In the genomic region with DNA sequence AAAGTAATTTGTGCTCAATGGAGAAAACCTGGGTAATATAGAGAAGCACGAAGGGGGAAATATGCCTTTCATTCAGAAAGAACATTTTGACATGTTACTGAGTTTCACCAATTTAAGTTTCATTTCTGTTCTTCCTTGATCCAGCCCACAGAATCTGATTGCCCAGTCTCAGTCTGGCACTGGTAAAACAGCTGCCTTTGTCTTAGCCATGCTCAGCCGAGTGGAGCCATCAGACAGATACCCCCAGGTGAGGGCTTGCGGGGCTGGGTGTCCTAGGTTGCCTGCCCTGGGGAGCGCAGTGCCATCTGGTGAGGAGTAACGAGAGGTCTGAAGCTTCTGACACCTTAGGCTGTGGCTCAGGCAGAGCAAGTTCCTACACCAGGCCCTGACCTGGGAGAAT, we compare ENCODE assay signal across 13 cellular contexts.
"Had no signal": no experiment of that assay in that cellular context is flagged by ENCODE, and none has a peak within 500 bp of the region (broad histone marks: within the 10 kb centered on the region; RNA-seq: fewer than 3 reads in every experiment).

No MANE protein-coding gene starts in this region.

- H3K27ac Mint-ChIP-seq: activated CD8-positive, alpha-beta T cell treated with anti-CD3 and anti-CD28 coated beads, Interleukin-2, amount 10 ng/mL, durations not matched to agents 7 days and 5 days; activated naive CD4-positive, alpha-beta T cell treated with anti-CD3 and anti-CD28 coated beads for 36 hours; mesothelial cell of epicardium; natural killer cell treated with Interleukin-12 subunit alpha and Interleukin-12 subunit beta and Interleukin-15 and Interleukin-18, amount 100 ng/mL, for 72 hours had no signal

- H3K36me3 Mint-ChIP-seq: natural killer cell treated with Interleukin-12 subunit alpha and Interleukin-12 subunit beta and Interleukin-15 and Interleukin-18, amount 100 ng/mL, for 72 hours had no signal

- H3K9me3 Mint-ChIP-seq: activated naive CD4-positive, alpha-beta T cell treated with anti-CD3 and anti-CD28 coated beads for 36 hours; mesothelial cell of epicardium; natural killer cell treated with Interleukin-12 subunit alpha and Interleukin-12 subunit beta and Interleukin-15 and Interleukin-18, amount 100 ng/mL, for 72 hours had no signal

- DNase-seq: activated CD8-positive, alpha-beta memory T cell treated with anti-CD3 and anti-CD28 coated beads, Interleukin-2, amount 50 U/mL, for 4 hours; activated CD8-positive, alpha-beta T cell treated with anti-CD3 and anti-CD28 coated beads, Interleukin-2, amount 10 ng/mL, durations not matched to agents 7 days and 5 days; activated naive CD4-positive, alpha-beta T cell treated with anti-CD3 and anti-CD28 coated beads for 36 hours; foreskin melanocyte; left lung; pancreas; stimulated activated CD4-positive, alpha-beta T cell treated with anti-CD3 and anti-CD28 coated beads, Interleukin-4, amount 100 ng/mL, for 1 hour; T-helper 2 cell; upper lobe of left lung; WERI-Rb-1 had no signal

- H3K4me3 Mint-ChIP-seq: activated CD8-positive, alpha-beta T cell treated with anti-CD3 and anti-CD28 coated beads, Interleukin-2, amount 10 ng/mL, durations not matched to agents 7 days and 5 days; activated naive CD4-positive, alpha-beta T cell treated with anti-CD3 and anti-CD28 coated beads for 36 hours; mesothelial cell of epicardium; natural killer cell treated with Interleukin-12 subunit alpha and Interleukin-12 subunit beta and Interleukin-15 and Interleukin-18, amount 100 ng/mL, for 72 hours had no signal

- H3K27me3 Mint-ChIP-seq: natural killer cell treated with Interleukin-12 subunit alpha and Interleukin-12 subunit beta and Interleukin-15 and Interleukin-18, amount 100 ng/mL, for 72 hours had no signal

- H3K4me1 Mint-ChIP-seq: mesothelial cell of epicardium had no signal

- ATAC-seq: activated CD8-positive, alpha-beta T cell treated with anti-CD3 and anti-CD28 coated beads, Interleukin-2, amount 10 ng/mL, durations not matched to agents 7 days and 5 days; left lung; natural killer cell treated with Interleukin-12 subunit alpha and Interleukin-12 subunit beta and Interleukin-15 and Interleukin-18, amount 100 ng/mL, for 72 hours; pancreas; sciatic nerve had no signal
